In genomic region chr21:33403128-33403785, GRCh38 we compare ENCODE assay signal across 8 cellular contexts. TPM values are rescaled to one million over a fixed set of nuclear protein-coding genes. Genes with fewer than 3 reads are reported as not detected.
DNase-seq lines count a peak whose midpoint lies in the region; ATAC-seq, FAIRE-seq and TF ChIP-seq lines count a peak whose summit lies in the region.

Gene IFNGR2 (plus strand): TSS chr21:33403413. CDS start chr21:33403544, 131 bp downstream.

- peaks cover 51% of the 10 kb centered on the region for H3K4me1 Mint-ChIP-seq in activated naive CD4-positive, alpha-beta T cell treated with anti-CD3 and anti-CD28 coated beads, Interleukin-2, amount 50 U/mL, for 24 hours
- H3K4me1 Mint-ChIP-seq in osteocyte (ENCODE audit: unreplicated experiment): peaks cover 52% of the 10 kb centered on the region

- peaks cover 2% of the 10 kb centered on the region for H3K36me3 Mint-ChIP-seq in activated naive CD4-positive, alpha-beta T cell treated with anti-CD3 and anti-CD28 coated beads, Interleukin-2, amount 50 U/mL, for 24 hours
- peaks cover 2% of the 10 kb centered on the region for H3K36me3 Mint-ChIP-seq in osteocyte (ENCODE audit: unreplicated experiment)

- H3K9ac ChIP-seq in NT2/D1 (ENCODE audit: insufficient read length, low read depth): peak within 1 kb of the TSS; percentile 96

- no peaks in the 10 kb centered on the region for H3K9me3 ChIP-seq in NT2/D1 (ENCODE audit: insufficient read depth, low read length)

- no peak for FAIRE-seq in GM19239 (lab: Jason Lieb, UNC)

- peak within 1 kb of the TSS; percentile 91 for H3K4me3 ChIP-seq in NT2/D1 (ENCODE audit: insufficient read length, low read depth)

- H3K36me3 ChIP-seq in NT2/D1 (ENCODE audit: insufficient read depth, insufficient read length, low read length): peaks cover 26% of the 10 kb centered on the region

- peaks cover 9% of the 10 kb centered on the region for H3K4me1 ChIP-seq in NT2/D1 (ENCODE audit: insufficient read depth, insufficient read length)

- ATAC-seq in HG03457 (IDR thresholded peaks at IDR 0.05; ENCODE audit: unreplicated experiment): no peak

- TF ChIP-seq CTCF in C4-2B (conservative IDR thresholded peaks at IDR 0.05) (no peak), GM20000 (IDR thresholded peaks at IDR 0.05; ENCODE audit: extremely low read depth, missing control alignments) (no peak), osteocyte (IDR thresholded peaks at IDR 0.05) (no peak)

- H3K27me3 ChIP-seq in NT2/D1 (ENCODE audit: insufficient read depth, insufficient read length): no peaks in the 10 kb centered on the region

- DNase-seq in GM20000 (ENCODE audit: low spot score) (peak; percentile 86), NT2/D1 (ENCODE audit: low read depth, low spot score) (no peak), head of caudate nucleus (peak in 35 of 42 donors; percentile 16 to 68 (median 47)), osteocyte (ENCODE audit: extremely low spot score, unreplicated experiment) (no peak), GM19239 (ENCODE audit: insufficient read length, low spot score) (no peak)

- peak within 1 kb of the TSS; percentile 95 for H3K27ac Mint-ChIP-seq in activated naive CD4-positive, alpha-beta T cell treated with anti-CD3 and anti-CD28 coated beads, Interleukin-2, amount 50 U/mL, for 24 hours
- H3K27ac Mint-ChIP-seq in osteocyte (ENCODE audit: unreplicated experiment): peak within 1 kb of the TSS; percentile 96

- intact Hi-C loops in head of caudate nucleus (cut with DNase I): no loop called here

- no peaks in the 10 kb centered on the region for H3K9me3 Mint-ChIP-seq in activated naive CD4-positive, alpha-beta T cell treated with anti-CD3 and anti-CD28 coated beads, Interleukin-2, amount 50 U/mL, for 24 hours
- H3K9me3 Mint-ChIP-seq in osteocyte (ENCODE audit: unreplicated experiment): no peaks in the 10 kb centered on the region

- H3K4me3 Mint-ChIP-seq in activated naive CD4-positive, alpha-beta T cell treated with anti-CD3 and anti-CD28 coated beads, Interleukin-2, amount 50 U/mL, for 24 hours: peak within 1 kb of the TSS; percentile 97
- H3K4me3 Mint-ChIP-seq in osteocyte (ENCODE audit: unreplicated experiment): peak within 1 kb of the TSS; percentile 86

- H3K27me3 Mint-ChIP-seq in activated naive CD4-positive, alpha-beta T cell treated with anti-CD3 and anti-CD28 coated beads, Interleukin-2, amount 50 U/mL, for 24 hours: no peaks in the 10 kb centered on the region
- no peaks in the 10 kb centered on the region for H3K27me3 Mint-ChIP-seq in osteocyte (ENCODE audit: unreplicated experiment)

- peak within 1 kb of the TSS; percentile 84 for H3K27ac ChIP-seq in C4-2B

RNA-seq across cellular contexts. Expression of gene IFNGR2, which starts in this region (rescaled TPM):
- 55.4 and 55.6 TPM in 2 replicates for total RNA-seq in osteocyte

Comparison
In these comparisons a context has a peak if more than half of its experiments do, and no peak if none do; other contexts are left out.
1. DNase-seq: peak in GM20000 (single experiment) and head of caudate nucleus (35 of 42); none in NT2/D1 (single experiment), osteocyte (single experiment) and GM19239 (single experiment).